Comparison of ENCODE assay signal across 16 cellular contexts in genomic region chr4:125642645-125643044, GRCh38.
A peak's percentile ranks its signal among the peaks of the same experiment; 100 is the strongest.
DNase-seq lines count a peak whose midpoint lies in the region; ATAC-seq and TF ChIP-seq lines count a peak whose summit lies in the region.
"Had no signal": no experiment of that assay in that cellular context is flagged by ENCODE, and none has a peak within 500 bp of the region (broad histone marks: within the 10 kb centered on the region; RNA-seq: fewer than 3 reads in every experiment).

No MANE protein-coding gene starts in this region.

- peaks cover 6% of the 10 kb centered on the region; the same call in 1 of the 2 replicates for H3K9me2 ChIP-seq in GM23338 (ENCODE audit: insufficient read depth)

- no peaks in the 10 kb centered on the region for H3K9me3 ChIP-seq in endodermal cell (ENCODE audit: control insufficient read depth, low read length)
- H3K9me3 ChIP-seq: A549 had no signal

- peak; percentile 13 for DNase-seq in GM23338 (ENCODE audit: low spot score)
- DNase-seq in NCI-H524 (lab: John Stamatoyannopoulos, UW): peak; percentile 14 to 57
- no peak for DNase-seq in endodermal cell
- DNase-seq in immature natural killer cell: no peak
- DNase-seq in midbrain (lab: John Stamatoyannopoulos, UW): no peak
- DNase-seq in mucosa of gallbladder (ENCODE audit: low spot score): no peak
- DNase-seq: CD8-positive, alpha-beta T cell; COR-L47; DMS79; IMR-90; KBM-7 had no signal

- H3K4me3 Mint-ChIP-seq in GM23338 (peak overlapping the region; percentile 16), endodermal cell (no peak overlapping the region), immature natural killer cell (no peak overlapping the region)
- H3K4me3 Mint-ChIP-seq: CD14-positive monocyte; CD8-positive, alpha-beta T cell had no signal

- H3K79me2 ChIP-seq in GM23338 (replicated peaks; ENCODE audit: insufficient read depth): no peaks in the 10 kb centered on the region

- peak overlapping the region; percentile 89; the same call in 1 of the 2 replicates for H3K27ac Mint-ChIP-seq in GM23338
- peak overlapping the region; percentile 33 for H3K27ac Mint-ChIP-seq in endodermal cell
- no peak overlapping the region for H3K27ac Mint-ChIP-seq in immature natural killer cell
- H3K27ac Mint-ChIP-seq: CD14-positive monocyte; CD8-positive, alpha-beta T cell had no signal

- peak overlapping the region; percentile 28; the same call in 1 of the 2 replicates for H3K4me2 ChIP-seq in GM23338
- H3K4me2 ChIP-seq: A549 had no signal

- 72 to 90% methylated on average over 3 to 5 of the region's 5 CpGs for WGBS in endodermal cell (ENCODE audit: insufficient coverage in 1 of 2, insufficient read length in 1 of 2), 2 experiments

- H3K4me3 ChIP-seq in GM23338 (0 out of 2 replicates have a peak overlapping the region, but pooled peaks have one; percentile 12), endodermal cell (ENCODE audit: low read length) (no peak overlapping the region)
- H3K4me3 ChIP-seq: A549 had no signal

- TF ChIP-seq CTCF in GM23338 (conservative IDR thresholded peaks at IDR 0.05; ENCODE audit: low read depth in 2 of 2) (no peak), endodermal cell (conservative IDR thresholded peaks at IDR 0.05) (no peak)

- no peaks in the 10 kb centered on the region for H4K20me1 ChIP-seq in GM23338 (replicated peaks; ENCODE audit: insufficient read depth)

- peaks cover 41% of the 10 kb centered on the region for H3K4me1 ChIP-seq in GM23338 (ENCODE audit: insufficient read depth)
- no peaks in the 10 kb centered on the region for H3K4me1 ChIP-seq in endodermal cell (ENCODE audit: control insufficient read depth, insufficient read depth, low read length)
- H3K4me1 ChIP-seq: A549 had no signal

- no peak overlapping the region for H3K9ac ChIP-seq in endodermal cell (ENCODE audit: extremely low read depth, low read length, poor library complexity, severe bottlenecking)

- ATAC-seq in GM23338 (no peak), GM21528 (IDR thresholded peaks at IDR 0.05; ENCODE audit: low FRiP score, unreplicated experiment) (no peak)
- ATAC-seq: A549; CD8-positive, alpha-beta T cell; HCT116 had no signal

- H3K27ac ChIP-seq in GM23338 (ENCODE audit: low read depth): no peak overlapping the region
- no peak overlapping the region for H3K27ac ChIP-seq in endodermal cell (ENCODE audit: low read depth, low read length)
- H3K27ac ChIP-seq: A549, HL-60 had no signal

- peaks cover 2% of the 10 kb centered on the region for H3K27me3 Mint-ChIP-seq in GM23338 (ENCODE audit: insufficient read depth, low read depth, poor library complexity)
- no peaks in the 10 kb centered on the region for H3K27me3 Mint-ChIP-seq in endodermal cell (ENCODE audit: insufficient read depth)
- H3K27me3 Mint-ChIP-seq in immature natural killer cell (ENCODE audit: low read depth in 3 of 3): peaks cover 0 to 3% (median 0%) of the 10 kb centered on the region in 3 donors

- H3K4me1 Mint-ChIP-seq in GM23338 (peaks cover 49% of the 10 kb centered on the region), endodermal cell (peaks cover 33% of the 10 kb centered on the region), immature natural killer cell (no peaks in the 10 kb centered on the region)
- H3K4me1 Mint-ChIP-seq: CD14-positive monocyte had no signal

- H3K9me3 Mint-ChIP-seq in GM23338 (peaks cover 9% of the 10 kb centered on the region), endodermal cell (no peaks in the 10 kb centered on the region), immature natural killer cell (peaks cover 0 to 2% (median 0%) of the 10 kb centered on the region in 6 donors)

- H2AFZ ChIP-seq in GM23338: no peak overlapping the region

- no peaks in the 10 kb centered on the region for H3K36me3 ChIP-seq in GM23338 (ENCODE audit: insufficient read depth)
- H3K36me3 ChIP-seq in endodermal cell (ENCODE audit: control insufficient read depth, insufficient read depth, low read length): no peaks in the 10 kb centered on the region

- no peaks in the 10 kb centered on the region for H3K27me3 ChIP-seq in GM23338 (ENCODE audit: insufficient read depth)
- no peaks in the 10 kb centered on the region for H3K27me3 ChIP-seq in endodermal cell (ENCODE audit: control insufficient read depth, insufficient read depth, low read length, poor library complexity, severe bottlenecking)

- peaks cover 15% of the 10 kb centered on the region for H3K36me3 Mint-ChIP-seq in GM23338 (ENCODE audit: low read depth)
- no peaks in the 10 kb centered on the region for H3K36me3 Mint-ChIP-seq in endodermal cell (ENCODE audit: low read depth)
- no peaks in the 10 kb centered on the region for H3K36me3 Mint-ChIP-seq in immature natural killer cell
- H3K36me3 Mint-ChIP-seq: CD14-positive monocyte; CD8-positive, alpha-beta T cell had no signal

- 0 out of 2 replicates have a peak, but pooled peaks cover 5% of the 10 kb centered on the region for H3F3A ChIP-seq in GM23338 (replicated peaks; ENCODE audit: low read depth)

TF ChIP-seq in GM23338, 12 proteins besides CTCF, POLR2A, EP300 and RAD21:
- TF ChIP-seq NANOG (IDR thresholded peaks at IDR 0.05; ENCODE audit: borderline replicate concordance) (peak; percentile 85), JUNB (IDR thresholded peaks at IDR 0.05; ENCODE audit: unreplicated experiment) (no peak)
TF ChIP-seq in GM23338: peak in this region for 1.

Comparison
In these comparisons a context has a peak if more than half of its experiments do, and no peak if none do; other contexts are left out.
1. DNase-seq: peak in GM23338 (single experiment) and NCI-H524 (2 of 2); none in endodermal cell (single experiment), immature natural killer cell (0 of 3), midbrain (single experiment) and mucosa of gallbladder (single experiment).
2. H3K27ac Mint-ChIP-seq: peak in GM23338 (single experiment) and endodermal cell (single experiment); none in immature natural killer cell (0 of 6).